ENCODE assay signal across 9 cellular contexts in genomic region chr17:58120195-58120822, GRCh38. TPM values are rescaled to one million over a fixed set of nuclear protein-coding genes. Genes with fewer than 3 reads are reported as not detected.
DNase-seq lines count a peak whose midpoint lies in the region; ATAC-seq and TF ChIP-seq lines count a peak whose summit lies in the region.
"Had no signal": no experiment of that assay in that cellular context is flagged by ENCODE, and none has a peak within 500 bp of the region (broad histone marks: within the 10 kb centered on the region; RNA-seq: fewer than 3 reads in every experiment).

No MANE protein-coding gene starts in this region.

- TF ChIP-seq CTCF in upper lobe of left lung (IDR thresholded peaks at IDR 0.05) = no peak

- TF ChIP-seq EP300 in upper lobe of left lung (IDR thresholded peaks at IDR 0.05) = no peak

- H3K27me3 ChIP-seq in upper lobe of left lung = no peaks in the 10 kb centered on the region
- H3K27me3 ChIP-seq: tibial nerve had no signal

- WGBS in upper lobe of left lung, 2 donors = 17 to 22% methylated on average over 7 of the region's 7 CpGs

- DNase-seq in COLO829 (ENCODE audit: low spot score) (peak; percentile 22), KG1 (lab: John Stamatoyannopoulos, UW) (peak; percentile 8), iPS DF 4.7 (ENCODE audit: extremely low read depth, low spot score) (peak; percentile 49), upper lobe of left lung (no peak), NCI-H446 (lab: John Stamatoyannopoulos, UW) (no peak)
- DNase-seq in activated CD8-positive, alpha-beta memory T cell treated with anti-CD3 and anti-CD28 coated beads, Interleukin-2, amount 50 U/mL, for 1 hour (ENCODE audit: extremely low read depth) = peak; percentile 25
- peak; percentile 4 for DNase-seq in stimulated activated naive CD4-positive, alpha-beta T cell treated with Interleukin-2 at 50 U/mL for 16 hours (lab: John Stamatoyannopoulos, UW)

- no peak overlapping the region for H3K4me3 ChIP-seq in upper lobe of left lung
- H3K4me3 ChIP-seq: tibial nerve had no signal

- ATAC-seq in upper lobe of left lung (ENCODE audit: low FRiP score in 2 of 2) (no peak), HG03354 (IDR thresholded peaks at IDR 0.05; ENCODE audit: poor library complexity, severe bottlenecking, unreplicated experiment) (no peak)

- no peaks in the 10 kb centered on the region for H3K4me1 ChIP-seq in upper lobe of left lung
- H3K4me1 ChIP-seq: tibial nerve had no signal

- no peak for TF ChIP-seq POLR2A in upper lobe of left lung (IDR thresholded peaks at IDR 0.05)

- H3K9me3 ChIP-seq in upper lobe of left lung = no peaks in the 10 kb centered on the region
- H3K9me3 ChIP-seq: tibial nerve had no signal

- H3K36me3 ChIP-seq in upper lobe of left lung = no peaks in the 10 kb centered on the region
- H3K36me3 ChIP-seq: tibial nerve had no signal

- H3K27ac ChIP-seq in upper lobe of left lung = no peak overlapping the region
- H3K27ac ChIP-seq: tibial nerve had no signal

RNA-seq across cellular contexts. Expression of gene OR4D1, which starts 27.9 kb away (rescaled TPM):
- not detected for total RNA-seq in upper lobe of left lung
- total RNA-seq: tibial nerve had no signal

RNA-seq across cellular contexts. Expression of gene DYNLL2, which starts 37.1 kb away (rescaled TPM):
- 10 to 100 TPM; 13.6 to 33.5 (median 29.1) TPM for total RNA-seq in upper lobe of left lung

RNA-seq across cellular contexts. Expression of gene OR4D2, which starts 46.5 kb away (rescaled TPM):
- not detected for total RNA-seq in upper lobe of left lung
- total RNA-seq: tibial nerve had no signal

Comparison
In these comparisons a context has a peak if more than half of its experiments do, and no peak if none do; other contexts are left out.
1. DNase-seq: peak in COLO829 (single experiment), KG1 (single experiment), activated CD8-positive, alpha-beta memory T cell treated with anti-CD3 and anti-CD28 coated beads, Interleukin-2, amount 50 U/mL, for 1 hour (single experiment), iPS DF 4.7 (single experiment) and stimulated activated naive CD4-positive, alpha-beta T cell treated with Interleukin-2 at 50 U/mL for 16 hours (single experiment); none in upper lobe of left lung (0 of 2) and NCI-H446 (0 of 2).